In genomic region chr6:7188492-7188891, GRCh38 we compare ENCODE assay signal across 9 cellular contexts.
DNase-seq lines count a peak whose midpoint lies in the region; ATAC-seq lines count a peak whose summit lies in the region.
"Had no signal": no experiment of that assay in that cellular context is flagged by ENCODE, and none has a peak within 500 bp of the region (broad histone marks: within the 10 kb centered on the region; RNA-seq: fewer than 3 reads in every experiment).

No MANE protein-coding gene starts in this region.

- no peak for DNase-seq in activated CD4-positive, alpha-beta T cell treated with anti-CD3 and anti-CD28 coated beads, Interleukin-2, amount 10 ng/mL, durations not matched to agents 24 days and 14 days
- no peak for DNase-seq in activated CD4-positive, alpha-beta T cell treated with anti-CD3 and anti-CD28 coated beads, Interleukin-2, amount 50 U/mL, for 1 hour
- DNase-seq in NOMO-1 treated with DMSO at 0.1 percent for 48 hours (lab: John Stamatoyannopoulos, UW; ENCODE audit: unreplicated experiment), result peak; percentile 92
- no peak for DNase-seq in stimulated activated naive CD8-positive, alpha-beta T cell treated with anti-CD3 and anti-CD28 coated beads, Interleukin-15, Interleukin-2, amounts not matched to agents 100 U/mL and 50 U/mL, for 24 hours
- no peak for DNase-seq in iPS-NIHi11 (ENCODE audit: low spot score)
- DNase-seq in NCI-H1436 (lab: John Stamatoyannopoulos, UW), result no peak
- DNase-seq in DMS153 treated with DMSO at 0.1 percent for 48 hours (lab: John Stamatoyannopoulos, UW; ENCODE audit: unreplicated experiment), result no peak
- DNase-seq: 8988T had no signal

- H3K27ac Mint-ChIP-seq in activated CD4-positive, alpha-beta T cell treated with anti-CD3 and anti-CD28 coated beads, Interleukin-2, amount 10 ng/mL, durations not matched to agents 24 days and 14 days, result peak overlapping the region; percentile 3

- H3K4me1 Mint-ChIP-seq in activated CD4-positive, alpha-beta T cell treated with anti-CD3 and anti-CD28 coated beads, Interleukin-2, amount 10 ng/mL, durations not matched to agents 24 days and 14 days, result peaks cover 4% of the 10 kb centered on the region

- no peaks in the 10 kb centered on the region for H3K27me3 Mint-ChIP-seq in activated CD4-positive, alpha-beta T cell treated with anti-CD3 and anti-CD28 coated beads, Interleukin-2, amount 10 ng/mL, durations not matched to agents 24 days and 14 days

- intact Hi-C loops in activated CD4-positive, alpha-beta T cell treated with anti-CD3 and anti-CD28 coated beads, Interleukin-2, amount 10 ng/mL, durations not matched to agents 24 days and 14 days (cut with micrococcal nuclease), result loop anchor here (5.0 kb wide), 1 partner anchor 41 kb away; no protein-coding TSS in a partner anchor

- H3K36me3 Mint-ChIP-seq in activated CD4-positive, alpha-beta T cell treated with anti-CD3 and anti-CD28 coated beads, Interleukin-2, amount 10 ng/mL, durations not matched to agents 24 days and 14 days (ENCODE audit: low read depth), result peaks cover 69% of the 10 kb centered on the region

- peak; percentile 88 for ATAC-seq in HG02870 (IDR thresholded peaks at IDR 0.05; ENCODE audit: unreplicated experiment)
- ATAC-seq in stimulated activated naive CD8-positive, alpha-beta T cell treated with anti-CD3 and anti-CD28 coated beads, Interleukin-15, Interleukin-2, amounts not matched to agents 100 U/mL and 50 U/mL, for 24 hours, result peak; percentile 55

- no peaks in the 10 kb centered on the region for H3K9me3 Mint-ChIP-seq in activated CD4-positive, alpha-beta T cell treated with anti-CD3 and anti-CD28 coated beads, Interleukin-2, amount 10 ng/mL, durations not matched to agents 24 days and 14 days

- H3K4me3 Mint-ChIP-seq in activated CD4-positive, alpha-beta T cell treated with anti-CD3 and anti-CD28 coated beads, Interleukin-2, amount 10 ng/mL, durations not matched to agents 24 days and 14 days, result no peak overlapping the region
